ENCODE assay signal across 18 cellular contexts in the genomic region with DNA sequence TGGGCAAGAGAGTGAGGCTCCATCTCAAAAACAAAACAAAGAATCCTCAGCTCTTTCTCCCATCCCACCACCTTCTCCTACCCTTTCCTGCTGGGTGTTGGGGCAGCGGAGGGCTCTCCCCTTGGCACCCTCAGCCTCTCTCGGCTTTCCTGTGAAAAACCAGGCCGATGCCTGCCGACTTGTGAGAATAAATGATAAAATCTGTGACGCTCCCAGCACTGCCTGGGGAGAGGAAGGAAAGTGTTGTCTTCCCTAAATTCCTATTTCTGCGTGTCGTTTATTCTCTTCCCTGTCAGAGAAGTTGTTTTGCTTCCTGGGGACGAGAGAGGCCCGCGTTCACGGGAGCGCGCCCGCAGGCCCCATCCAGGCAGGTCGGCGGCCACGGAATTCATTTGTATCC.
"Had no signal": no experiment of that assay in that cellular context is flagged by ENCODE, and none has a peak within 500 bp of the region (broad histone marks: within the 10 kb centered on the region; RNA-seq: fewer than 3 reads in every experiment).

No MANE protein-coding gene starts in this region.

- H3K9me3 Mint-ChIP-seq: activated naive CD4-positive, alpha-beta T cell treated with anti-CD3 and anti-CD28 coated beads, Interleukin-2, amount 50 U/mL, for 72 hours; activated T-cell treated with anti-CD3 and anti-CD28 coated beads, Interleukin-2, amount 50 U/mL, for 24 hours; natural killer cell; stimulated activated naive CD8-positive, alpha-beta T cell treated with anti-CD3 and anti-CD28 coated beads, Interleukin-15, Interleukin-2, amounts not matched to agents 100 ng/mL and 50 ng/mL, for 24 hours; T-helper 2 cell treated with Interferon-gamma antibody and Interleukin-4, amounts not matched to agents 5 μg/mL and 100 μg/mL, for 36 hours had no signal

- H3K4me1 Mint-ChIP-seq: activated CD8-positive, alpha-beta memory T cell treated with anti-CD3 and anti-CD28 coated beads, Interleukin-2, amount 10 ng/mL, durations not matched to agents 7 days and 5 days had no signal

- H3K9me3 ChIP-seq: ovary, sigmoid colon, testis, uterus had no signal

- H3K4me3 ChIP-seq: lung, ovary, sigmoid colon, testis, uterus had no signal

- H3K36me3 ChIP-seq: ovary, sigmoid colon, uterus had no signal

- H3K36me3 Mint-ChIP-seq: activated CD8-positive, alpha-beta memory T cell treated with anti-CD3 and anti-CD28 coated beads, Interleukin-2, amount 10 ng/mL, durations not matched to agents 7 days and 5 days; activated naive CD4-positive, alpha-beta T cell treated with anti-CD3 and anti-CD28 coated beads, Interleukin-2, amount 50 U/mL, for 72 hours; natural killer cell had no signal

- H3K27ac ChIP-seq: brain microvascular endothelial cell, ovary, testis, uterus had no signal

- DNase-seq: activated CD4-positive, alpha-beta T cell treated with anti-CD3 and anti-CD28 coated beads for 1 hour; activated CD4-positive, alpha-beta T cell treated with anti-CD3 and anti-CD28 coated beads, Interleukin-2, amount 50 U/mL, for 48 hours; activated CD8-positive, alpha-beta memory T cell treated with anti-CD3 and anti-CD28 coated beads, Interleukin-2, amount 10 ng/mL, durations not matched to agents 7 days and 5 days; activated effector memory CD4-positive, alpha-beta T cell treated with anti-CD3 and anti-CD28 coated beads, Interleukin-2, amount 50 U/mL, for 16 hours; activated T-cell treated with anti-CD3 and anti-CD28 coated beads, Interleukin-2, amount 50 U/mL, for 24 hours; amniotic stem cell; brain microvascular endothelial cell; dermis blood vessel endothelial cell; natural killer cell; ovary; sigmoid colon; stimulated activated CD4-positive, alpha-beta T cell treated with anti-CD3 and anti-CD28 coated beads, Interleukin-12 subunit alpha, Interleukin-12 subunit beta, amount 100 ng/mL, for 4 hours; testis; uterus had no signal

- H3K27me3 ChIP-seq: brain microvascular endothelial cell, ovary, sigmoid colon, testis, uterus had no signal

- H3K27ac Mint-ChIP-seq: activated CD8-positive, alpha-beta memory T cell treated with anti-CD3 and anti-CD28 coated beads, Interleukin-2, amount 10 ng/mL, durations not matched to agents 7 days and 5 days; activated naive CD4-positive, alpha-beta T cell treated with anti-CD3 and anti-CD28 coated beads, Interleukin-2, amount 50 U/mL, for 72 hours; activated T-cell treated with anti-CD3 and anti-CD28 coated beads, Interleukin-2, amount 50 U/mL, for 24 hours; stimulated activated naive CD8-positive, alpha-beta T cell treated with anti-CD3 and anti-CD28 coated beads, Interleukin-15, Interleukin-2, amounts not matched to agents 100 ng/mL and 50 ng/mL, for 24 hours had no signal

- H3K4me3 Mint-ChIP-seq: activated CD8-positive, alpha-beta memory T cell treated with anti-CD3 and anti-CD28 coated beads, Interleukin-2, amount 10 ng/mL, durations not matched to agents 7 days and 5 days; activated T-cell treated with anti-CD3 and anti-CD28 coated beads, Interleukin-2, amount 50 U/mL, for 24 hours; natural killer cell; stimulated activated naive CD8-positive, alpha-beta T cell treated with anti-CD3 and anti-CD28 coated beads, Interleukin-15, Interleukin-2, amounts not matched to agents 100 ng/mL and 50 ng/mL, for 24 hours; T-helper 2 cell treated with Interferon-gamma antibody and Interleukin-4, amounts not matched to agents 5 μg/mL and 100 μg/mL, for 36 hours had no signal

- H3K27me3 Mint-ChIP-seq: activated CD8-positive, alpha-beta memory T cell treated with anti-CD3 and anti-CD28 coated beads, Interleukin-2, amount 10 ng/mL, durations not matched to agents 7 days and 5 days; activated T-cell treated with anti-CD3 and anti-CD28 coated beads, Interleukin-2, amount 50 U/mL, for 24 hours; stimulated activated naive CD8-positive, alpha-beta T cell treated with anti-CD3 and anti-CD28 coated beads, Interleukin-15, Interleukin-2, amounts not matched to agents 100 ng/mL and 50 ng/mL, for 24 hours had no signal
